Comparison of ENCODE assay signal across 18 cellular contexts in genomic region chr11:34909435-34909834, GRCh38. TPM values are rescaled to one million over a fixed set of nuclear protein-coding genes. Genes with fewer than 3 reads are reported as not detected.
DNase-seq lines count a peak whose midpoint lies in the region; ATAC-seq and TF ChIP-seq lines count a peak whose summit lies in the region.
"Had no signal": no experiment of that assay in that cellular context is flagged by ENCODE, and none has a peak within 500 bp of the region (broad histone marks: within the 10 kb centered on the region; RNA-seq: fewer than 3 reads in every experiment).

No MANE protein-coding gene starts in this region.

- H3K36me3 ChIP-seq in Loucy (ENCODE audit: insufficient read depth, low read length): no peaks in the 10 kb centered on the region
- no peaks in the 10 kb centered on the region for H3K36me3 ChIP-seq in adipocyte (ENCODE audit: control insufficient read depth, insufficient read depth, low read length, severe bottlenecking)
- H3K36me3 ChIP-seq in skeletal muscle tissue (ENCODE audit: control insufficient read depth in 3 of 3, insufficient read depth in 3 of 3, low read length in 3 of 3): peaks cover 0 to 4% (median 0%) of the 10 kb centered on the region in 3 donors

- ATAC-seq in HG03571 (IDR thresholded peaks at IDR 0.05; ENCODE audit: unreplicated experiment) (no peak), GM19467 (IDR thresholded peaks at IDR 0.05; ENCODE audit: unreplicated experiment) (no peak), GM18519 (IDR thresholded peaks at IDR 0.05; ENCODE audit: low FRiP score, unreplicated experiment) (no peak)

- H3K79me2 ChIP-seq in Loucy (ENCODE audit: insufficient read depth, low read length): peaks cover 59% of the 10 kb centered on the region

- H3K9me3 ChIP-seq in Loucy (ENCODE audit: insufficient read depth, low read depth, low read length): no peaks in the 10 kb centered on the region
- no peaks in the 10 kb centered on the region for H3K9me3 ChIP-seq in adipocyte (ENCODE audit: control insufficient read depth, low read length)
- no peaks in the 10 kb centered on the region for H3K9me3 ChIP-seq in skeletal muscle tissue (ENCODE audit: control insufficient read depth in 3 of 3, low read length in 3 of 3)

- H3K4me2 ChIP-seq in Loucy (ENCODE audit: low read depth, low read length, poor library complexity, severe bottlenecking): peak overlapping the region; percentile 39

- H3K9me2 ChIP-seq in Loucy (replicated peaks; ENCODE audit: low read depth, low read length): no peaks in the 10 kb centered on the region

- H3K4me3 ChIP-seq in Loucy (ENCODE audit: low read length, poor library complexity, severe bottlenecking) (no peak overlapping the region), adipocyte (ENCODE audit: low read length) (no peak overlapping the region), skeletal muscle tissue (ENCODE audit: low read length in 3 of 3) (peak overlapping the region in 1 of 3 donors; percentile 2)
- H3K4me3 ChIP-seq: GM12878 had no signal

- H3F3A ChIP-seq in Loucy (ENCODE audit: low read depth): no peaks in the 10 kb centered on the region

- peaks cover 57% of the 10 kb centered on the region for H3K4me1 ChIP-seq in Loucy (ENCODE audit: insufficient read depth, low read length, poor library complexity, severe bottlenecking)
- H3K4me1 ChIP-seq in adipocyte (ENCODE audit: control insufficient read depth, insufficient read depth, low read length): peaks cover 39% of the 10 kb centered on the region
- H3K4me1 ChIP-seq in skeletal muscle tissue (ENCODE audit: control insufficient read depth in 3 of 3, insufficient read depth in 3 of 3, low read length in 3 of 3): peaks cover 21 to 45% (median 33%) of the 10 kb centered on the region in 3 donors

- TF ChIP-seq CTCF in Loucy (conservative IDR thresholded peaks at IDR 0.05; ENCODE audit: low read length): no peak

- H3K9ac ChIP-seq in Loucy (ENCODE audit: low read depth, low read length, poor library complexity, severe bottlenecking) (no peak overlapping the region), adipocyte (ENCODE audit: low read length) (peak overlapping the region; percentile 27), skeletal muscle tissue (ENCODE audit: low read depth in 1 of 3, low read length in 3 of 3) (no peak overlapping the region)

- no peak overlapping the region for H2AFZ ChIP-seq in Loucy (ENCODE audit: low read length)

- H3K27me3 ChIP-seq in Loucy (ENCODE audit: insufficient read depth, low read length, poor library complexity, severe bottlenecking) (no peaks in the 10 kb centered on the region), adipocyte (replicated peaks; ENCODE audit: control insufficient read depth, insufficient read depth, low read length) (no peaks in the 10 kb centered on the region), skeletal muscle tissue (ENCODE audit: control insufficient read depth in 3 of 3, insufficient read depth in 3 of 3, low read length in 3 of 3) (no peaks in the 10 kb centered on the region)

- peak overlapping the region; percentile 33 for H3K27ac ChIP-seq in skeletal muscle tissue (ENCODE audit: low read depth, low read length)
- H3K27ac ChIP-seq: 22Rv1 had no signal

- H4K20me1 ChIP-seq in Loucy (ENCODE audit: insufficient read depth, low read length, poor library complexity, severe bottlenecking): peaks cover 4% of the 10 kb centered on the region

- peak; percentile 48 for DNase-seq in DMS53 (lab: John Stamatoyannopoulos, UW)
- no peak for DNase-seq in DMS53 treated with DMSO at 0.1 percent for 48 hours (lab: John Stamatoyannopoulos, UW; ENCODE audit: unreplicated experiment)
- no peak for DNase-seq in adipocyte (ENCODE audit: low read depth)
- DNase-seq: CD8-positive, alpha-beta memory T cell; GDM1; H7; KG1; NCI-H1417; NCI-H187 treated with DMSO at 0.1 percent for 48 hours; NCI-H2171; NCI-H446 had no signal

RNA-seq across cellular contexts. Expression of gene APIP, which starts 6.7 kb away (rescaled TPM):
- 17.2 TPM for total RNA-seq in skeletal muscle tissue

RNA-seq across cellular contexts. Expression of gene PDHX, which starts 7.0 kb away (rescaled TPM):
- total RNA-seq in skeletal muscle tissue: 27.1 TPM
